9 cellular contexts compared by ENCODE assay signal in genomic region chr2:189444322-189444721, GRCh38. TPM values are rescaled to one million over a fixed set of nuclear protein-coding genes. Genes with fewer than 3 reads are reported as not detected.
DNase-seq lines count a peak whose midpoint lies in the region; ATAC-seq and TF ChIP-seq lines count a peak whose summit lies in the region.
"Had no signal": no experiment of that assay in that cellular context is flagged by ENCODE, and none has a peak within 500 bp of the region (broad histone marks: within the 10 kb centered on the region; RNA-seq: fewer than 3 reads in every experiment).

No MANE protein-coding gene starts in this region.

- no peak overlapping the region for H3K4me3 Mint-ChIP-seq in endodermal cell
- H3K4me3 Mint-ChIP-seq in CD4-positive, alpha-beta T cell, result no peak overlapping the region

- peaks cover 40% of the 10 kb centered on the region for H3K36me3 ChIP-seq in endodermal cell (ENCODE audit: control insufficient read depth, insufficient read depth, low read length)
- H3K36me3 ChIP-seq in heart right ventricle, result peaks cover 0 to 33% (median 7%) of the 10 kb centered on the region in 9 donors
- H3K36me3 ChIP-seq in SJCRH30, result peaks cover 62% of the 10 kb centered on the region
- H3K36me3 ChIP-seq: ovary had no signal

- H3K36me3 Mint-ChIP-seq in endodermal cell (ENCODE audit: low read depth), result peaks cover 16% of the 10 kb centered on the region
- peaks cover 49% of the 10 kb centered on the region for H3K36me3 Mint-ChIP-seq in CD4-positive, alpha-beta T cell (ENCODE audit: low read depth)

- no peaks in the 10 kb centered on the region for H3K9me3 ChIP-seq in endodermal cell (ENCODE audit: control insufficient read depth, low read length)
- no peaks in the 10 kb centered on the region for H3K9me3 ChIP-seq in heart right ventricle
- no peaks in the 10 kb centered on the region for H3K9me3 ChIP-seq in SJCRH30 (replicated peaks)
- no peaks in the 10 kb centered on the region for H3K9me3 ChIP-seq in CD4-positive, alpha-beta T cell (ENCODE audit: control insufficient read depth, low read length)
- H3K9me3 ChIP-seq: ovary had no signal

- TF ChIP-seq CTCF in GM13977 (IDR thresholded peaks at IDR 0.05; ENCODE audit: extremely low read depth, insufficient read depth, missing control alignments) (no peak), endodermal cell (conservative IDR thresholded peaks at IDR 0.05) (no peak), heart right ventricle (IDR thresholded peaks at IDR 0.05) (no peak), dorsolateral prefrontal cortex (IDR thresholded peaks at IDR 0.05 in 54 of 56, conservative IDR thresholded peaks at IDR 0.05 in 2 of 56; ENCODE audit: low read depth in 1 of 56, partially characterized antibody in 56 of 56) (no peak)
- TF ChIP-seq CTCF in CD4-positive, alpha-beta T cell (IDR thresholded peaks at IDR 0.05), result no peak

- H3K27ac ChIP-seq in endodermal cell (ENCODE audit: low read depth, low read length), result no peak overlapping the region
- no peak overlapping the region for H3K27ac ChIP-seq in heart right ventricle
- H3K27ac ChIP-seq in dorsolateral prefrontal cortex, result no peak overlapping the region
- H3K27ac ChIP-seq in SJCRH30, result no peak overlapping the region
- no peak overlapping the region for H3K27ac ChIP-seq in CD4-positive, alpha-beta T cell (ENCODE audit: low read depth, low read length)
- H3K27ac ChIP-seq: ovary had no signal

- POLR2A ChIA-PET in CD4-positive, alpha-beta T cell (lab: Charles Lee), result no interaction called here

- H3K9ac ChIP-seq in endodermal cell (ENCODE audit: extremely low read depth, low read length, poor library complexity, severe bottlenecking), result no peak overlapping the region

- H3K27ac Mint-ChIP-seq in endodermal cell, result no peak overlapping the region
- H3K27ac Mint-ChIP-seq in CD4-positive, alpha-beta T cell, result no peak overlapping the region

- in situ Hi-C loops in GM13977 (cut with MboI; ENCODE audit: low pct_unique_long_range_greater_than_20kb, low sequenced_read_pairs, unreplicated experiment), result no loop called here

- no peaks in the 10 kb centered on the region for H3K9me3 Mint-ChIP-seq in endodermal cell
- H3K9me3 Mint-ChIP-seq in CD4-positive, alpha-beta T cell, result no peaks in the 10 kb centered on the region

- CTCF ChIA-PET in CD4-positive, alpha-beta T cell (lab: Charles Lee), result no interaction called here

- H3K27me3 ChIP-seq in endodermal cell (ENCODE audit: control insufficient read depth, insufficient read depth, low read length, poor library complexity, severe bottlenecking) (no peaks in the 10 kb centered on the region), heart right ventricle (no peaks in the 10 kb centered on the region), dorsolateral prefrontal cortex (no peaks in the 10 kb centered on the region), SJCRH30 (no peaks in the 10 kb centered on the region)
- H3K27me3 ChIP-seq in CD4-positive, alpha-beta T cell (ENCODE audit: control insufficient read depth, insufficient read depth, low read length), result no peaks in the 10 kb centered on the region
- H3K27me3 ChIP-seq: ovary had no signal

- H3K4me1 ChIP-seq in endodermal cell (ENCODE audit: control insufficient read depth, insufficient read depth, low read length) (peaks cover 5% of the 10 kb centered on the region), heart right ventricle (peaks cover 3 to 34% (median 25%) of the 10 kb centered on the region in 9 donors), SJCRH30 (peaks cover 8% of the 10 kb centered on the region)

- H3K27me3 Mint-ChIP-seq in endodermal cell (ENCODE audit: insufficient read depth), result no peaks in the 10 kb centered on the region
- H3K27me3 Mint-ChIP-seq in CD4-positive, alpha-beta T cell, result no peaks in the 10 kb centered on the region

- H3K4me3 ChIP-seq in endodermal cell (ENCODE audit: low read length) (peak overlapping the region; percentile 16), heart right ventricle (no peak overlapping the region), dorsolateral prefrontal cortex (no peak overlapping the region), SJCRH30 (no peak overlapping the region)
- H3K4me3 ChIP-seq: ovary had no signal

- intact Hi-C loops in heart right ventricle (cut with DNase I), result no loop called here
- intact Hi-C loops in dorsolateral prefrontal cortex (cut with DNase I), result loop anchor here in 1 of 2 donors (5.0 to 10.0 kb wide), 2 partner anchors 873 to 1360 kb away; partner anchors contain the start of gene HIBCH
- intact Hi-C loops in CD4-positive, alpha-beta T cell (cut with DNase I, micrococcal nuclease), result loop anchor here (5.0 to 10.0 kb wide), 6 partner anchors 138 to 1200 kb away; partner anchors contain the start of genes ASNSD1 (in 1 of the 2), HIBCH (in 1 of the 2), NAB1 (in 1 of the 2) and ORMDL1 (in 1 of the 2)

- 100% methylated on average over 1 of the region's 1 CpG; no CpG with 5 or more reads in 1 of the 2 experiments for WGBS in endodermal cell (ENCODE audit: insufficient coverage in 1 of 2, insufficient read length in 1 of 2), 2 experiments
- WGBS in heart right ventricle, 2 donors, result 92 to 96% methylated on average over 1 of the region's 1 CpG

- DNase-seq in GM13977 (ENCODE audit: low spot score) (peak; percentile 16), endodermal cell (no peak), heart right ventricle (no peak), dorsolateral prefrontal cortex (no peak), SJCRH30 (no peak)
- no peak for DNase-seq in CD4-positive, alpha-beta T cell
- DNase-seq: ovary had no signal

- peaks cover 9% of the 10 kb centered on the region for H3K4me1 Mint-ChIP-seq in endodermal cell
- H3K4me1 Mint-ChIP-seq in CD4-positive, alpha-beta T cell (ENCODE audit: low read depth), result peaks cover 16% of the 10 kb centered on the region

- peak; percentile 29 for ATAC-seq in GM21381 (IDR thresholded peaks at IDR 0.05; ENCODE audit: unreplicated experiment)
- peak; percentile 35 for ATAC-seq in HG03457 (IDR thresholded peaks at IDR 0.05; ENCODE audit: unreplicated experiment)
- ATAC-seq in heart right ventricle, result no peak
- no peak for ATAC-seq in CD4-positive, alpha-beta T cell (ENCODE audit: poor library complexity)

RNA-seq across cellular contexts. Expression of gene WDR75, which starts 3.0 kb away (rescaled TPM):
- total RNA-seq in endodermal cell (10 to 100 TPM; 65.8 to 76.2 TPM), heart right ventricle (10 to 100 TPM; 15.4 to 19.2 (median 17.3) TPM), dorsolateral prefrontal cortex (10 to 100 TPM; 19.4 to 51.0 (median 38.0) TPM)
- 54.4 TPM for polyA plus RNA-seq in endodermal cell (2013, experiment 1 of 2)
- polyA plus RNA-seq in endodermal cell (2013, experiment 2 of 2), result 50.7 TPM
- polyA plus RNA-seq in heart right ventricle, result 10 to 100 TPM; 11.8 to 15.9 TPM
- total RNA-seq in SJCRH30 (2014; rRNA removed; shearing (Covaris generic)), result 257 and 288 TPM in 2 replicates
- 10 to 100 TPM; 38.1 to 45.3 TPM for total RNA-seq in CD4-positive, alpha-beta T cell

Comparison
In these comparisons a context has a peak if more than half of its experiments do, and no peak if none do; other contexts are left out.
1. ATAC-seq: peak in GM21381 (single experiment) and HG03457 (single experiment); none in heart right ventricle (0 of 8) and CD4-positive, alpha-beta T cell (single experiment).
2. intact Hi-C loops: an anchor here in CD4-positive, alpha-beta T cell (5.0 to 10.0 kb wide); none called in heart right ventricle.